1 cellular context compared by ENCODE assay signal in the genomic region with DNA sequence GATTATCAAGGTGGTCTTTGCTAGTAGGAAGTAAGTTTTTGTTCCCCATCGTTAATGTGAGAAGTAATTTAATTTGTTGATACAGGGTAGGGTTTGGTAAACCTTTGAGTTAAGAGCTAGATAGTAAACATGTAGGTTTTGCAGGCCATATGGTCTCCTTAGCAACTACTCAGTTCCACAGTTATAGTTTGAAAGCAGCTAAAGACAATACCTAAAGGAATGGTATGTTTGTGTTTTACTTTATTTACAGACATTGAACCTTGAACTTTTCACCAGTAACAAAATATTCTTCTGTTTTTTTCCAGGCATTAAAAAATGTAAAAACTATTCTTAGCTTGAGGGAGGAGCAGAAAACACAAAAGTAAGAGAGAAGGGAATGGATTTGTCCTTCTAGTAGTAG.
TF ChIP-seq lines count a peak whose summit lies in the region.

No MANE protein-coding gene starts in this region.

TF ChIP-seq in GM23338, 12 proteins besides CTCF, POLR2A, EP300 and RAD21 (continued from another document):
- TF ChIP-seq, protein P1, sequence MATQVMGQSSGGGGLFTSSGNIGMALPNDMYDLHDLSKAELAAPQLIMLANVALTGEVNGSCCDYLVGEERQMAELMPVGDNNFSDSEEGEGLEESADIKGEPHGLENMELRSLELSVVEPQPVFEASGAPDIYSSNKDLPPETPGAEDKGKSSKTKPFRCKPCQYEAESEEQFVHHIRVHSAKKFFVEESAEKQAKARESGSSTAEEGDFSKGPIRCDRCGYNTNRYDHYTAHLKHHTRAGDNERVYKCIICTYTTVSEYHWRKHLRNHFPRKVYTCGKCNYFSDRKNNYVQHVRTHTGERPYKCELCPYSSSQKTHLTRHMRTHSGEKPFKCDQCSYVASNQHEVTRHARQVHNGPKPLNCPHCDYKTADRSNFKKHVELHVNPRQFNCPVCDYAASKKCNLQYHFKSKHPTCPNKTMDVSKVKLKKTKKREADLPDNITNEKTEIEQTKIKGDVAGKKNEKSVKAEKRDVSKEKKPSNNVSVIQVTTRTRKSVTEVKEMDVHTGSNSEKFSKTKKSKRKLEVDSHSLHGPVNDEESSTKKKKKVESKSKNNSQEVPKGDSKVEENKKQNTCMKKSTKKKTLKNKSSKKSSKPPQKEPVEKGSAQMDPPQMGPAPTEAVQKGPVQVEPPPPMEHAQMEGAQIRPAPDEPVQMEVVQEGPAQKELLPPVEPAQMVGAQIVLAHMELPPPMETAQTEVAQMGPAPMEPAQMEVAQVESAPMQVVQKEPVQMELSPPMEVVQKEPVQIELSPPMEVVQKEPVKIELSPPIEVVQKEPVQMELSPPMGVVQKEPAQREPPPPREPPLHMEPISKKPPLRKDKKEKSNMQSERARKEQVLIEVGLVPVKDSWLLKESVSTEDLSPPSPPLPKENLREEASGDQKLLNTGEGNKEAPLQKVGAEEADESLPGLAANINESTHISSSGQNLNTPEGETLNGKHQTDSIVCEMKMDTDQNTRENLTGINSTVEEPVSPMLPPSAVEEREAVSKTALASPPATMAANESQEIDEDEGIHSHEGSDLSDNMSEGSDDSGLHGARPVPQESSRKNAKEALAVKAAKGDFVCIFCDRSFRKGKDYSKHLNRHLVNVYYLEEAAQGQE (IDR thresholded peaks at IDR 0.05; ENCODE audit: unreplicated experiment), result no peak
- TF ChIP-seq STAT1 (IDR thresholded peaks at IDR 0.05; ENCODE audit: unreplicated experiment) (no peak), POLR2AphosphoS5 (IDR thresholded peaks at IDR 0.05; ENCODE audit: low read depth) (no peak), JUNB (IDR thresholded peaks at IDR 0.05; ENCODE audit: unreplicated experiment) (no peak), ZNF331 (CRISPR knock-in tag; IDR thresholded peaks at IDR 0.05; ENCODE audit: low read depth) (no peak), EZH2 (IDR thresholded peaks at IDR 0.05; ENCODE audit: low read depth, unreplicated experiment) (no peak), NANOG (IDR thresholded peaks at IDR 0.05; ENCODE audit: borderline replicate concordance) (no peak), EZH2phosphoT487 (IDR thresholded peaks at IDR 0.05; ENCODE audit: unreplicated experiment) (no peak), CREB1 (CRISPR knock-in tag; IDR thresholded peaks at IDR 0.05; ENCODE audit: low read depth) (no peak), ZNF114 (CRISPR knock-in tag; IDR thresholded peaks at IDR 0.05) (no peak)
- TF ChIP-seq, protein P2, sequence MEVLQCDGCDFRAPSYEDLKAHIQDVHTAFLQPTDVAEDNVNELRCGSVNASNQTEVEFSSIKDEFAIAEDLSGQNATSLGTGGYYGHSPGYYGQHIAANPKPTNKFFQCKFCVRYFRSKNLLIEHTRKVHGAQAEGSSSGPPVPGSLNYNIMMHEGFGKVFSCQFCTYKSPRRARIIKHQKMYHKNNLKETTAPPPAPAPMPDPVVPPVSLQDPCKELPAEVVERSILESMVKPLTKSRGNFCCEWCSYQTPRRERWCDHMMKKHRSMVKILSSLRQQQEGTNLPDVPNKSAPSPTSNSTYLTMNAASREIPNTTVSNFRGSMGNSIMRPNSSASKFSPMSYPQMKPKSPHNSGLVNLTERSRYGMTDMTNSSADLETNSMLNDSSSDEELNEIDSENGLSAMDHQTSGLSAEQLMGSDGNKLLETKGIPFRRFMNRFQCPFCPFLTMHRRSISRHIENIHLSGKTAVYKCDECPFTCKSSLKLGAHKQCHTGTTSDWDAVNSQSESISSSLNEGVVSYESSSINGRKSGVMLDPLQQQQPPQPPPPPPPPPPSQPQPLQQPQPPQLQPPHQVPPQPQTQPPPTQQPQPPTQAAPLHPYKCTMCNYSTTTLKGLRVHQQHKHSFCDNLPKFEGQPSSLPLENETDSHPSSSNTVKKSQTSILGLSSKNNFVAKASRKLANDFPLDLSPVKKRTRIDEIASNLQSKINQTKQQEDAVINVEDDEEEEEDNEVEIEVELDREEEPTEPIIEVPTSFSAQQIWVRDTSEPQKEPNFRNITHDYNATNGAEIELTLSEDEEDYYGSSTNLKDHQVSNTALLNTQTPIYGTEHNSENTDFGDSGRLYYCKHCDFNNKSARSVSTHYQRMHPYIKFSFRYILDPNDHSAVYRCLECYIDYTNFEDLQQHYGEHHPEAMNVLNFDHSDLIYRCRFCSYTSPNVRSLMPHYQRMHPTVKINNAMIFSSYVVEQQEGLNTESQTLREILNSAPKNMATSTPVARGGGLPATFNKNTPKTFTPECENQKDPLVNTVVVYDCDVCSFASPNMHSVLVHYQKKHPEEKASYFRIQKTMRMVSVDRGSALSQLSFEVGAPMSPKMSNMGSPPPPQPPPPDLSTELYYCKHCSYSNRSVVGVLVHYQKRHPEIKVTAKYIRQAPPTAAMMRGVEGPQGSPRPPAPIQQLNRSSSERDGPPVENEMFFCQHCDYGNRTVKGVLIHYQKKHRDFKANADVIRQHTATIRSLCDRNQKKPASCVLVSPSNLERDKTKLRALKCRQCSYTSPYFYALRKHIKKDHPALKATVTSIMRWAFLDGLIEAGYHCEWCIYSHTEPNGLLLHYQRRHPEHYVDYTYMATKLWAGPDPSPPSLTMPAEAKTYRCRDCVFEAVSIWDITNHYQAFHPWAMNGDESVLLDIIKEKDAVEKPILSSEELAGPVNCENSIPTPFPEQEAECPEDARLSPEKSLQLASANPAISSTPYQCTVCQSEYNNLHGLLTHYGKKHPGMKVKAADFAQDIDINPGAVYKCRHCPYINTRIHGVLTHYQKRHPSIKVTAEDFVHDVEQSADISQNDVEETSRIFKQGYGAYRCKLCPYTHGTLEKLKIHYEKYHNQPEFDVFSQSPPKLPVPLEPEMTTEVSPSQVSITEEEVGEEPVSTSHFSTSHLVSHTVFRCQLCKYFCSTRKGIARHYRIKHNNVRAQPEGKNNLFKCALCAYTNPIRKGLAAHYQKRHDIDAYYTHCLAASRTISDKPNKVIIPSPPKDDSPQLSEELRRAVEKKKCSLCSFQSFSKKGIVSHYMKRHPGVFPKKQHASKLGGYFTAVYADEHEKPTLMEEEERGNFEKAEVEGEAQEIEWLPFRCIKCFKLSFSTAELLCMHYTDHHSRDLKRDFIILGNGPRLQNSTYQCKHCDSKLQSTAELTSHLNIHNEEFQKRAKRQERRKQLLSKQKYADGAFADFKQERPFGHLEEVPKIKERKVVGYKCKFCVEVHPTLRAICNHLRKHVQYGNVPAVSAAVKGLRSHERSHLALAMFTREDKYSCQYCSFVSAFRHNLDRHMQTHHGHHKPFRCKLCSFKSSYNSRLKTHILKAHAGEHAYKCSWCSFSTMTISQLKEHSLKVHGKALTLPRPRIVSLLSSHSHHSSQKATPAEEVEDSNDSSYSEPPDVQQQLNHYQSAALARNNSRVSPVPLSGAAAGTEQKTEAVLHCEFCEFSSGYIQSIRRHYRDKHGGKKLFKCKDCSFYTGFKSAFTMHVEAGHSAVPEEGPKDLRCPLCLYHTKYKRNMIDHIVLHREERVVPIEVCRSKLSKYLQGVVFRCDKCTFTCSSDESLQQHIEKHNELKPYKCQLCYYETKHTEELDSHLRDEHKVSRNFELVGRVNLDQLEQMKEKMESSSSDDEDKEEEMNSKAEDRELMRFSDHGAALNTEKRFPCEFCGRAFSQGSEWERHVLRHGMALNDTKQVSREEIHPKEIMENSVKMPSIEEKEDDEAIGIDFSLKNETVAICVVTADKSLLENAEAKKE (CRISPR knock-in tag; IDR thresholded peaks at IDR 0.05), result no peak
